11 cellular contexts compared by ENCODE assay signal in the genomic region with DNA sequence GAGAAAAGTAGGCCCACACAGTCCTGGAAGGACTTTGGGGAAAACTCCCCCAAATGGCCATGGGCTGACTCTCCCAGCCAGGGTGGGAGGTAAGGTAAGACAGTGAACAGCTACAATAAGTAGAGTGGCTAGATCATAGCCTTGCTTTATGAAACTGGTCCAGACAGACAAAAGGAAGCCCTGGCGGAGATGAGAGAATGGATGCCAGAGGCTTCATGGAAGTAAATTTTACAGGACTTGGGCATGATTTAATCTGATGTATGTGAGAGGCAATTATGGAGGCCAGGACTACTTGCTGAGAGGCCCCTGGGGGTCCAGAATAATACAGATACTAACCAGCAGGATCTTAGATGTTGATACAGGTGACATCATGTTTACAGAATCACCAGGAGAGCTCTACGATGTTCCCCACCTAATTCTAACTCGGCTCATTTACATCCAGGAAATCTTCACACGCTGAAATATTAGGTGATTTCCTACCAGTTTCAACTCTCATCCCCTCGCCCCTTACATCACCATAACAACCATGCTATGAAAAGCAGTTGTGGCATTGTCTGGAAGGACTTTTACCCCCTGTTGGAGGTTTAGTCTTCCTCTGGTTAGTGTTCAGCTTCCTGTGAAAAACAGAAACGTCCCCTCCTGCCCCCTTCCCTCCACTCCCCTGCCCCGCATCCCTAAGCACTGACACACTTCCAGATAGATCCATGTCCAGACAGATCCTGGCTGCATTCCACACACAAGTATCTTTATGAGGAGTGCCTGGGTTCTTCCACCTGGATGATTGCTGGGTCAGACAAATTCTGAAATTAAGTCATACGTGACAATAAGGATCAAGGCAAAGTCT. TPM values are rescaled to one million over a fixed set of nuclear protein-coding genes. Genes with fewer than 3 reads are reported as not detected.
DNase-seq lines count a peak whose midpoint lies in the region; ATAC-seq and TF ChIP-seq lines count a peak whose summit lies in the region.
"Had no signal": no experiment of that assay in that cellular context is flagged by ENCODE, and none has a peak within 500 bp of the region (broad histone marks: within the 10 kb centered on the region; RNA-seq: fewer than 3 reads in every experiment).

No MANE protein-coding gene starts in this region.

- H3K27ac ChIP-seq in transverse colon, result no peak overlapping the region
- H3K27ac ChIP-seq in prostate gland, result no peak overlapping the region

- TF ChIP-seq CTCF in transverse colon (IDR thresholded peaks at IDR 0.05), result no peak
- no peak for TF ChIP-seq CTCF in prostate gland (IDR thresholded peaks at IDR 0.05)

- DNase-seq in Daoy (ENCODE audit: low read depth) (peak; percentile 89), NCI-H345 (lab: John Stamatoyannopoulos, UW) (peak; percentile 96), kidney glomerular epithelial cell (lab: John Stamatoyannopoulos, UW) (peak; percentile 86), transverse colon (no peak), prostate gland (ENCODE audit: low spot score) (no peak), putamen (ENCODE audit: low spot score) (no peak)
- DNase-seq: activated CD4-positive, alpha-beta T cell treated with anti-CD3 and anti-CD28 coated beads, Interleukin-2, amount 50 U/mL, for 4 hours; effector CD8-positive, alpha-beta T cell; NCI-H526 had no signal

- no peaks in the 10 kb centered on the region for H3K36me3 ChIP-seq in transverse colon
- H3K36me3 ChIP-seq in prostate gland, result no peaks in the 10 kb centered on the region

- ATAC-seq in GM21528 (IDR thresholded peaks at IDR 0.05; ENCODE audit: low FRiP score, unreplicated experiment) (peak; percentile 39), GM18505 (IDR thresholded peaks at IDR 0.05; ENCODE audit: unreplicated experiment) (no peak)

- TF ChIP-seq EP300 in transverse colon (IDR thresholded peaks at IDR 0.05; ENCODE audit: low read depth), result no peak

- H3K4me1 ChIP-seq in transverse colon (no peaks in the 10 kb centered on the region), prostate gland (replicated peaks) (no peaks in the 10 kb centered on the region)

- H3K27me3 ChIP-seq in transverse colon, result no peaks in the 10 kb centered on the region
- H3K27me3 ChIP-seq in prostate gland (replicated peaks; ENCODE audit: insufficient read depth), result no peaks in the 10 kb centered on the region

- 34% methylated on average over 8 of the region's 8 CpGs; no CpG with 5 or more reads in 1 of the 2 donors for WGBS in transverse colon (ENCODE audit: low coverage in 1 of 2), 2 donors
- WGBS in prostate gland, result 29% methylated on average over 8 of the region's 8 CpGs

- H3K4me3 ChIP-seq in transverse colon (no peak overlapping the region), prostate gland (no peak overlapping the region)

- no peak for TF ChIP-seq POLR2A in transverse colon (IDR thresholded peaks at IDR 0.05)
- TF ChIP-seq POLR2A in prostate gland (IDR thresholded peaks at IDR 0.05), result no peak
- TF ChIP-seq POLR2A in GM18505 (IDR thresholded peaks at IDR 0.05; ENCODE audit: borderline replicate concordance, extremely low read depth, insufficient read depth, insufficient read length), result no peak

- in situ Hi-C loops in transverse colon (cut with MboI; ENCODE audit: low pct_ligation_motif_present in 1 of 4, low pct_unique_long_range_greater_than_20kb in 1 of 4, low sequenced_read_pairs in 3 of 4), result loop anchor here in 2 of 4 donors (5.0 to 10.0 kb wide), 2 partner anchors 224 to 232 kb away; no protein-coding TSS in a partner anchor

- H3K9me3 ChIP-seq in transverse colon (no peaks in the 10 kb centered on the region), prostate gland (no peaks in the 10 kb centered on the region)

- intact Hi-C loops in transverse colon (cut with DNase I; ENCODE audit: low total_unique reads), result no loop called here
- intact Hi-C loops in prostate gland (cut with DNase I), result no loop called here

RNA-seq across cellular contexts. Expression of a gene that starts 39.5 kb away (rescaled TPM):
- 5.7 and 14.5 TPM in 2 replicates for total RNA-seq in Daoy (2014; rRNA removed; shearing (Covaris generic))
- total RNA-seq in transverse colon (10 to 100 TPM; 24.3 to 71.4 (median 54.8) TPM), prostate gland (10 to 100 TPM; 12.4 to 29.7 TPM)

RNA-seq across cellular contexts. Expression of a gene that starts 49.7 kb away (rescaled TPM):
- 840 and 1,074 TPM in 2 replicates for total RNA-seq in Daoy (2014; rRNA removed; shearing (Covaris generic))
- total RNA-seq in transverse colon (100 to 1,000 TPM; 171 to 346 (median 211) TPM), prostate gland (100 to 1,000 TPM; 300 to 652 TPM)

Comparison
In these comparisons a context has a peak if more than half of its experiments do, and no peak if none do; other contexts are left out.
1. DNase-seq: peak in Daoy (single experiment), NCI-H345 (single experiment) and kidney glomerular epithelial cell (single experiment); none in transverse colon (single experiment), prostate gland (single experiment) and putamen (single experiment).